Comparison of ENCODE assay signal across 18 cellular contexts in genomic region chr12:111781085-111781658, GRCh38. TPM values are rescaled to one million over a fixed set of nuclear protein-coding genes. Genes with fewer than 3 reads are reported as not detected.
DNase-seq lines count a peak whose midpoint lies in the region; ATAC-seq, FAIRE-seq and TF ChIP-seq lines count a peak whose summit lies in the region.
"Had no signal": no experiment of that assay in that cellular context is flagged by ENCODE, and none has a peak within 500 bp of the region (broad histone marks: within the 10 kb centered on the region; RNA-seq: fewer than 3 reads in every experiment).

No MANE protein-coding gene starts in this region.

- H3K4me2 ChIP-seq in K562 (ENCODE audit: insufficient read depth, low read length), result no peak overlapping the region

- no peaks in the 10 kb centered on the region for H3K9me1 ChIP-seq in K562 (ENCODE audit: control insufficient read depth, insufficient read depth, low read length)

- TF ChIP-seq RAD21 in K562 (CRISPR knock-in tag; conservative IDR thresholded peaks at IDR 0.05 in 1 of 2, IDR thresholded peaks at IDR 0.05 in 1 of 2), result no peak

- no peaks in the 10 kb centered on the region for H3K79me2 ChIP-seq in K562 (ENCODE audit: control insufficient read depth, insufficient read depth, low read length)

- CTCF ChIA-PET in K562 (lab: Yijun Ruan, JAX; ENCODE audit: low intra/inter-chr PET ratio), result no interaction called here

- ATAC-seq in K562 (no peak), left lung (no peak), HG03108 (IDR thresholded peaks at IDR 0.05; ENCODE audit: unreplicated experiment) (no peak)
- ATAC-seq: Panc1 had no signal

- in situ Hi-C loops in K562 (cut with MboI), result no loop called here

- intact Hi-C loops in K562 (cut with micrococcal nuclease), result no loop called here
- intact Hi-C loops in left lung (cut with DNase I), result no loop called here
- intact Hi-C loops in stomach (cut with DNase I; ENCODE audit: low total_unique reads), result no loop called here
- intact Hi-C loops in tibial artery (cut with DNase I; ENCODE audit: low total_unique reads), result no loop called here

- TF ChIP-seq POLR2A in K562 (conservative IDR thresholded peaks at IDR 0.05), result no peak
- TF ChIP-seq POLR2A in stomach (IDR thresholded peaks at IDR 0.05), result no peak

- no peak overlapping the region for H3K9ac ChIP-seq in K562 (ENCODE audit: insufficient read depth in 1 of 2, low read depth in 2 of 2, low read length in 2 of 2)

- POLR2A ChIA-PET in K562 (lab: Yijun Ruan, JAX), result no interaction called here

- DNase-seq in D341Med (ENCODE audit: low spot score) (peak; percentile 25), K562 (ENCODE audit: extremely low read depth in 1 of 4, low spot score in 3 of 4) (no peak), left lung (peak in 1 of 2 donors; percentile 34), stomach (no peak), RPMI8226 (no peak), pons (ENCODE audit: low spot score) (no peak), tibial artery (no peak)
- DNase-seq: C1 segment of cervical spinal cord, DMS 273 treated with DMSO at 0.1 percent for 48 hours, NCI-H1092 treated with DMSO at 0.1 percent for 48 hours, NCI-H2081, NCI-H446 treated with DMSO at 0.1 percent for 48 hours, NCI-H69, Right ventricle myocardium superior had no signal

- no peak overlapping the region for H2AFZ ChIP-seq in K562 (ENCODE audit: low read depth, low read length)

- FAIRE-seq in K562 (lab: Jason Lieb, UNC), result no peak
- FAIRE-seq: G401.6 had no signal

- WGBS in K562 (ENCODE audit: insufficient coverage, low coverage, missing lambda C conversion rate), result 47% methylated on average over 2 of the region's 2 CpGs
- 78 to 98% (median 93%) methylated on average over 1 to 2 of the region's 2 CpGs for WGBS in stomach, 5 donors

- H3K27ac ChIP-seq in K562 (ENCODE audit: extremely low read depth, low read depth, low read length) (no peak overlapping the region), left lung (peak overlapping the region; percentile 40 to 95), stomach (peak overlapping the region; percentile 62 to 96 (median 93)), tibial artery (no peak overlapping the region)

- H3K36me3 ChIP-seq in K562 (ENCODE audit: control insufficient read depth, insufficient read depth, low read length), result peaks cover 7% of the 10 kb centered on the region; the same call in 1 of the 3 replicates
- H3K36me3 ChIP-seq in left lung, result peaks cover 0 to 63% of the 10 kb centered on the region in 2 donors
- H3K36me3 ChIP-seq in stomach, result peaks cover 38 to 75% (median 72%) of the 10 kb centered on the region in 4 donors
- H3K36me3 ChIP-seq in tibial artery, result peaks cover 46 to 73% (median 51%) of the 10 kb centered on the region in 3 donors
- H3K36me3 ChIP-seq: HAP-1 had no signal

- H3K9me3 ChIP-seq in K562 (replicated peaks; ENCODE audit: control insufficient read depth, insufficient read depth, low read depth, low read length) (no peaks in the 10 kb centered on the region; the same call in 1 of the 2 replicates), left lung (peaks cover 0 to 3% of the 10 kb centered on the region in 2 donors), stomach (peaks cover 0 to 6% (median 2%) of the 10 kb centered on the region in 4 donors), tibial artery (no peaks in the 10 kb centered on the region)
- H3K9me3 ChIP-seq: HAP-1 had no signal

- no peaks in the 10 kb centered on the region for H4K20me1 ChIP-seq in K562 (replicated peaks; ENCODE audit: control insufficient read depth, insufficient read depth, low read length)

- H3K4me1 ChIP-seq in K562 (replicated peaks in 1 of 2; ENCODE audit: control insufficient read depth in 2 of 2, insufficient read depth in 2 of 2, low read length in 2 of 2), result peaks cover 12 to 15% of the 10 kb centered on the region in 2 experiments
- H3K4me1 ChIP-seq in left lung, result peaks cover 28 to 50% of the 10 kb centered on the region in 2 donors
- peaks cover 45 to 98% (median 51%) of the 10 kb centered on the region in 4 donors for H3K4me1 ChIP-seq in stomach
- peaks cover 0 to 27% (median 11%) of the 10 kb centered on the region in 4 donors for H3K4me1 ChIP-seq in tibial artery
- H3K4me1 ChIP-seq: HAP-1 had no signal

- H3K27me3 ChIP-seq in K562 (ENCODE audit: control insufficient read depth in 2 of 2, insufficient read depth in 2 of 2, low read length in 2 of 2) (no peaks in the 10 kb centered on the region), left lung (no peaks in the 10 kb centered on the region), stomach (no peaks in the 10 kb centered on the region), tibial artery (no peaks in the 10 kb centered on the region)

- TF ChIP-seq CTCF in K562 (IDR thresholded peaks at IDR 0.05 in 2 of 3, conservative IDR thresholded peaks at IDR 0.05 in 1 of 3; ENCODE audit: insufficient read depth in 2 of 3, low read depth in 1 of 3, low read length in 3 of 3) (no peak), left lung (IDR thresholded peaks at IDR 0.05) (no peak), stomach (IDR thresholded peaks at IDR 0.05) (no peak), tibial artery (IDR thresholded peaks at IDR 0.05) (no peak)

- no peak overlapping the region for H3K4me3 ChIP-seq in K562
- H3K4me3 ChIP-seq in left lung, result no peak overlapping the region
- no peak overlapping the region for H3K4me3 ChIP-seq in stomach
- H3K4me3 ChIP-seq in tibial artery, result no peak overlapping the region
- H3K4me3 ChIP-seq: HAP-1 had no signal

- no TSS peak for BruUV-seq in K562 (replicated peaks; lab: Mats Ljungman, UMichigan)

- TF ChIP-seq EP300 in K562 (IDR thresholded peaks at IDR 0.05; ENCODE audit: low read length), result no peak
- no peak for TF ChIP-seq EP300 in stomach (IDR thresholded peaks at IDR 0.05)

TF ChIP-seq in K562, 482 proteins besides CTCF, POLR2A, EP300 and RAD21:
- TF ChIP-seq YY1 (IDR thresholded peaks at IDR 0.05; ENCODE audit: borderline replicate concordance in 1 of 3, control insufficient read depth in 1 of 3, extremely low read depth in 1 of 3, insufficient read depth in 3 of 3, insufficient read length in 1 of 3, insufficient replicate concordance in 2 of 3, low read depth in 1 of 3, low read length in 2 of 3) (peak; percentile 55 to 91 (median 73)), ZNF239 (CRISPR knock-in tag; IDR thresholded peaks at IDR 0.05) (no peak)

RNA-seq across cellular contexts. Expression of gene ALDH2, which starts 14.4 kb away (rescaled TPM):
- total RNA-seq in K562 (2011; cell fraction: chromatin; rRNA removed; ENCODE audit: low replicate concordance), result 6.3 and 6.8 TPM in 2 replicates
- 6.7 and 7.5 TPM in 2 replicates for total RNA-seq in K562 (2011; cell fraction: nucleolus; rRNA removed)
- total RNA-seq in K562 (2011; cell fraction: nucleoplasm; rRNA removed), result 3.4 and 6.2 TPM in 2 replicates
- total RNA-seq in K562 (2014; rRNA removed) (15.7 and 19.1 TPM in 2 replicates), K562 (2014; rRNA removed; fragmentation: Illumina TruSeq; extraction: Trizol) (7.4 TPM in 2 replicates), K562 (2015; rRNA removed; fragmentation: Illumina TruSeq; extraction: Trizol) (11.9 and 12.2 TPM in 2 replicates), K562 (2021) (22.5 and 23.4 TPM in 2 replicates), left lung (100 to 1,000 TPM; 239 to 289 TPM), stomach (100 to 1,000 TPM in 3 of 5 donors, 10 to 100 TPM in 2; 50.3 to 196 (median 116) TPM)
- polyA plus RNA-seq in K562 (2011; rRNA removed) (12.0 and 30.2 TPM in 2 replicates), K562 (2014; fragmentation: Illumina TruSeq; extraction: Trizol) (12.6 and 14.9 TPM in 2 replicates), K562 (2014; fragmentation: Nextera tagmentation; extraction: Ambion mirVana) (1 to 10 TPM; 1.9 to 5.4 TPM), K562 (2014; rRNA removed) (16.6 and 18.1 TPM in 2 replicates), stomach (100 to 1,000 TPM; 129 to 296 (median 134) TPM)
- polyA plus RNA-seq in K562 (2011; cell fraction: cytosol; rRNA removed), result 13.3 and 29.7 TPM in 2 replicates
- polyA plus RNA-seq in K562 (2011; cell fraction: nucleus; rRNA removed), result 20.7 and 39.0 TPM in 2 replicates
- polyA plus RNA-seq in K562 (2012), result 21.9 and 68.2 TPM in 2 replicates
- polyA minus RNA-seq in K562 (2011; rRNA and poly(A)+ RNA removed), result 8.8 and 14.7 TPM in 2 replicates
- polyA minus RNA-seq in K562 (2011; cell fraction: cytosol; rRNA and poly(A)+ RNA removed), result 7.3 and 27.7 TPM in 2 replicates
- polyA minus RNA-seq in K562 (2011; cell fraction: nucleus; rRNA and poly(A)+ RNA removed), result 2.0 and 6.4 TPM in 2 replicates

Comparison
In these comparisons a context has a peak if more than half of its experiments do, and no peak if none do; other contexts are left out.
1. H3K27ac ChIP-seq: peak in left lung (2 of 2) and stomach (5 of 5); none in K562 (single experiment) and tibial artery (0 of 2).